Comparison of ENCODE assay signal across 17 cellular contexts in the genomic region with DNA sequence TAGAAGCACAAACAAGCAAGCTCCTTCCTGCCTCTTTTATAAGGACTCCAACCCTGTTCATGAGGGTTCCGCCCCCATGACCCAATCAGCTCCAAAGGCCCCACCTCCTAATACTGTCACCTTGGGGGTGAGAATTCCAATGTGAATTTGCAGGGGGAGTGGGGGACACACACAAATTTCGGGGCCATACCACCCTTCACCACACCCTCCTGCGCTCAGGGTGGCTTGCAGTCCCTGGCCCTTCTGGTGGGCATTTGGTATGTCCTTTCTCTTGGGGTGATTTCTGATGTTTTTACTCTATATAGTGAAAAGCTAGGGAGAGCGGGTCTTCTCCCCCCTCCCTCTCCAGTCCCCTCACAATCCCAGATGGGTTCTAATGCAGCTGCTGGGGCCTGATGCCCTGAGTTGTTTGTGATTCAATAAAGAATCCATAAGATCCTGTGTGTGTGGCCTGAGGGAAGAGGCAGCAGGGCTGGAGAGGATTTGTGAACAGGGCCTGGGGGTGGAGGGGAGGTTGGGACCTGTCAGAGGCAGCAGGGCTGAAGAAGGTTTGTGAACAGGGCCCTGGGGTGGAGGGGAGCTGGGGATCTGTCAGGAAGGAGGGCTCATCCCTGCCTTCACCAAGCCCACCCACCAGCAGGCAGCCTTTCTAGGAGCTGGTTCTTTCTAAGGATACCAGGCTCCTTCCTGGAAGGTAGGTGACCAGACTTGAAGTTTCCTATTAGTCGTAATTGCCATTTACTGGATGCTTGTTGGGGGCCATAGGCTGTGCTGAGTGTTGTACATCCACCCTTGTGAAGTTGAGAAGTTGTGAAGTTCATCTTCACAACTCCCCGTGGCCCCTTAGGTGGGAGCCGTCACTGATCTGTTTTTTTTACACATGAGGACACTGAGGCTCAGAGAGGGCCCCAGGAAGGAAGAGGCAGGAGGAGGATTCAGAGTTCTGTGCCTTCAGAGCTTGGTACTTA. TPM values are rescaled to one million over a fixed set of nuclear protein-coding genes. Genes with fewer than 3 reads are reported as not detected.
DNase-seq lines count a peak whose midpoint lies in the region; ATAC-seq and TF ChIP-seq lines count a peak whose summit lies in the region.
"Had no signal": no experiment of that assay in that cellular context is flagged by ENCODE, and none has a peak within 500 bp of the region (broad histone marks: within the 10 kb centered on the region; RNA-seq: fewer than 3 reads in every experiment).

No MANE protein-coding gene starts in this region.

- CTCF ChIA-PET in SK-N-SH (lab: Yijun Ruan, JAX) (interaction anchor here (1.0 to 1.1 kb wide), 2 partner anchors 15 to 31 kb away, joined by 3 read pairs; no protein-coding TSS in a partner anchor), IMR-90 (lab: Yijun Ruan, JAX) (no interaction called here)

- H3K18ac ChIP-seq in IMR-90 (ENCODE audit: low read depth, low read length) = no peak overlapping the region

- peaks cover 16% of the 10 kb centered on the region for H3K36me3 Mint-ChIP-seq in osteocyte (ENCODE audit: unreplicated experiment)

- H2AK9ac ChIP-seq in IMR-90 (replicated peaks; ENCODE audit: low read depth, low read length, poor library complexity) = peak overlapping the region; percentile 71

- no peak overlapping the region for H4K5ac ChIP-seq in IMR-90 (ENCODE audit: low read depth, low read length)

- no peak overlapping the region for H2BK5ac ChIP-seq in IMR-90 (ENCODE audit: low read depth, low read length, poor library complexity, severe bottlenecking)

- intact Hi-C loops in IMR-90 (cut with micrococcal nuclease) = no loop called here

- no peak overlapping the region for H4K8ac ChIP-seq in IMR-90 (ENCODE audit: low read depth in 2 of 2, low read length in 2 of 2)

- POLR2A ChIA-PET in SK-N-SH (lab: Yijun Ruan, JAX) = no interaction called here
- POLR2A ChIA-PET in IMR-90 (lab: Charles Lee; ENCODE audit: unreplicated experiment) = interaction anchor here (0.6 kb wide), 1 partner anchor 106 kb away, joined by 3 read pairs; no protein-coding TSS in a partner anchor

- TF ChIP-seq POLR2A in IMR-90 (IDR thresholded peaks at IDR 0.05; ENCODE audit: low read depth, low read length) = no peak

- H3K79me1 ChIP-seq in IMR-90 (ENCODE audit: low read depth in 1 of 2, low read length in 2 of 2) = peaks cover 16 to 31% of the 10 kb centered on the region in 2 experiments

- H3K79me2 ChIP-seq in SK-N-SH (ENCODE audit: insufficient read depth) = peaks cover 18% of the 10 kb centered on the region; the same call in 1 of the 2 replicates

- H3K36me3 ChIP-seq in SK-N-SH (replicated peaks in 1 of 2; ENCODE audit: control insufficient read depth in 1 of 2, insufficient read depth in 2 of 2, low read length in 1 of 2) (peaks cover 8 to 33% of the 10 kb centered on the region in 2 experiments), IMR-90 (ENCODE audit: control insufficient read depth, insufficient read depth, low read length) (peaks cover 32% of the 10 kb centered on the region)
- peaks cover 20% of the 10 kb centered on the region for H3K36me3 ChIP-seq in effector memory CD4-positive, alpha-beta T cell (ENCODE audit: control insufficient read depth, insufficient read depth, low read length)

- TF ChIP-seq RAD21 in SK-N-SH (IDR thresholded peaks at IDR 0.05; ENCODE audit: low read length) (no peak), IMR-90 (IDR thresholded peaks at IDR 0.05; ENCODE audit: low read length) (no peak)

- dilution Hi-C loops in IMR-90 (cut with HindIII; ENCODE audit: low sequenced_read_pairs, unreplicated experiment) = no loop called here

- 81% methylated on average over 6 of the region's 7 CpGs for WGBS in SK-N-SH (ENCODE audit: low lambda C conversion rate)
- WGBS in IMR-90 (ENCODE audit: extremely low coverage in 2 of 2, insufficient read length in 1 of 2), 2 experiments = no CpG with 5 or more reads among the region's 7 CpGs

- H3K9ac ChIP-seq in SK-N-SH = no peak overlapping the region
- no peak overlapping the region for H3K9ac ChIP-seq in IMR-90 (ENCODE audit: low read depth, low read length)

- peaks cover 12% of the 10 kb centered on the region; the same call in 1 of the 2 replicates for H3K9me1 ChIP-seq in IMR-90 (ENCODE audit: insufficient read depth, low read length)

- H3K4me1 ChIP-seq in SK-N-SH (ENCODE audit: control insufficient read depth in 1 of 2, insufficient read depth in 2 of 2, low read depth in 1 of 2, low read length in 1 of 2) (peaks cover 0 to 5% of the 10 kb centered on the region in 2 experiments; a peak in 2 of 4 replicates), IMR-90 (ENCODE audit: control insufficient read depth, insufficient read depth, low read length) (peaks cover 2% of the 10 kb centered on the region; the same call in 1 of the 2 replicates)
- H3K4me1 ChIP-seq in effector memory CD4-positive, alpha-beta T cell (ENCODE audit: control insufficient read depth, insufficient read depth, low read length, poor library complexity, severe bottlenecking) = peaks cover under 1% of the 10 kb centered on the region

- H4K20me1 ChIP-seq in SK-N-SH (ENCODE audit: insufficient read depth) = peaks cover 24% of the 10 kb centered on the region
- peaks cover 24% of the 10 kb centered on the region for H4K20me1 ChIP-seq in IMR-90 (ENCODE audit: insufficient read depth, low read length)

- no peak overlapping the region for H3K4me3 Mint-ChIP-seq in osteocyte (ENCODE audit: unreplicated experiment)

- no peak overlapping the region for H3K23ac ChIP-seq in IMR-90 (ENCODE audit: low read depth, low read length)

- no peaks in the 10 kb centered on the region for H3K9me2 ChIP-seq in SK-N-SH

- no peaks in the 10 kb centered on the region for H3F3A ChIP-seq in SK-N-SH (replicated peaks; ENCODE audit: insufficient read depth)

- H3K27ac ChIP-seq in SK-N-SH (ENCODE audit: low read depth in 2 of 2, low read length in 1 of 2) (no peak overlapping the region), IMR-90 (ENCODE audit: insufficient read depth, low read length) (no peak overlapping the region)
- peak overlapping the region; percentile 13 for H3K27ac ChIP-seq in effector memory CD4-positive, alpha-beta T cell (ENCODE audit: insufficient read depth, low read length, poor library complexity, severe bottlenecking)
- H3K27ac ChIP-seq: prostate gland, tibial nerve had no signal

- H3K4me3 ChIP-seq in SK-N-SH (ENCODE audit: low read depth in 2 of 2, low read length in 1 of 2) (no peak overlapping the region), IMR-90 (ENCODE audit: insufficient read depth, low read depth, low read length) (no peak overlapping the region)
- no peak overlapping the region for H3K4me3 ChIP-seq in effector memory CD4-positive, alpha-beta T cell (ENCODE audit: insufficient read depth, low read depth, low read length, poor library complexity, severe bottlenecking)
- H3K4me3 ChIP-seq: prostate gland, tibial nerve had no signal

- in situ Hi-C loops in IMR-90 (cut with MboI; ENCODE audit: low sequenced_read_pairs) = loop anchor here (25.0 kb wide), 1 partner anchor 1251 kb away; a partner anchor contains a TSS

- no peak for TF ChIP-seq EP300 in SK-N-SH (IDR thresholded peaks at IDR 0.05; ENCODE audit: borderline replicate concordance in 1 of 2, low read depth in 1 of 2, low read length in 1 of 2)

- no peaks in the 10 kb centered on the region for H3K9me3 Mint-ChIP-seq in osteocyte (ENCODE audit: unreplicated experiment)

- H2AFZ ChIP-seq in SK-N-SH (ENCODE audit: low read depth) = no peak overlapping the region
- no peak overlapping the region for H2AFZ ChIP-seq in IMR-90 (replicated peaks; ENCODE audit: low read length, poor library complexity)

- no peak for ATAC-seq in SK-N-SH treated with all-trans-retinoic acid at 6 μM for 48 hours
- peak; percentile 15; the same call in 1 of the 2 replicates for ATAC-seq in IMR-90 (ENCODE audit: low read depth)
- ATAC-seq in HG02885 (IDR thresholded peaks at IDR 0.05; ENCODE audit: poor library complexity, unreplicated experiment) = no peak
- ATAC-seq: Panc1 had no signal

- H3K56ac ChIP-seq in IMR-90 (ENCODE audit: extremely low read depth, insufficient read depth, low read length) = no peak overlapping the region

- no peak overlapping the region for H2BK15ac ChIP-seq in IMR-90 (ENCODE audit: low read depth, low read length)

- H3K9me3 ChIP-seq in SK-N-SH = no peaks in the 10 kb centered on the region
- H3K9me3 ChIP-seq in IMR-90 (ENCODE audit: control insufficient read depth, insufficient read depth, low read length) = no peaks in the 10 kb centered on the region
- no peaks in the 10 kb centered on the region for H3K9me3 ChIP-seq in effector memory CD4-positive, alpha-beta T cell (ENCODE audit: control insufficient read depth, low read length)
- H3K9me3 ChIP-seq: prostate gland, tibial nerve had no signal

- H3K4me2 ChIP-seq in SK-N-SH (no peak overlapping the region), IMR-90 (ENCODE audit: low read depth, low read length) (no peak overlapping the region)

- H2BK120ac ChIP-seq in IMR-90 (ENCODE audit: low read depth, low read length) = no peak overlapping the region

- H3K4ac ChIP-seq in IMR-90 (ENCODE audit: low read depth, low read length) = no peak overlapping the region

- no peak overlapping the region for H2AK5ac ChIP-seq in IMR-90 (ENCODE audit: low read depth, low read length)

- H2BK20ac ChIP-seq in IMR-90 (ENCODE audit: low read depth, low read length) = no peak overlapping the region

- no TSS peak for BruUV-seq in IMR-90 (replicated peaks; lab: Mats Ljungman, UMichigan)

- no peak for TF ChIP-seq CTCF in SK-N-SH (IDR thresholded peaks at IDR 0.05)
- TF ChIP-seq CTCF in IMR-90 (conservative IDR thresholded peaks at IDR 0.05; ENCODE audit: low read depth, low read length) = no peak
- TF ChIP-seq CTCF in osteocyte (IDR thresholded peaks at IDR 0.05) = no peak

- H3K27me3 Mint-ChIP-seq in osteocyte (ENCODE audit: unreplicated experiment) = no peaks in the 10 kb centered on the region

- H3K27ac Mint-ChIP-seq in osteocyte (ENCODE audit: unreplicated experiment) = peak overlapping the region; percentile 31

- H3K4me1 Mint-ChIP-seq in osteocyte (ENCODE audit: unreplicated experiment) = peaks cover 3% of the 10 kb centered on the region

- no peak overlapping the region for H4K91ac ChIP-seq in IMR-90 (ENCODE audit: insufficient read depth, low read depth, low read length)

- peak; percentile 35 for DNase-seq in SK-N-SH
- no peak for DNase-seq in IMR-90
- DNase-seq in effector memory CD4-positive, alpha-beta T cell = no peak
- no peak for DNase-seq in osteocyte (ENCODE audit: extremely low spot score, unreplicated experiment)
- DNase-seq in stimulated activated CD4-positive, alpha-beta T cell treated with anti-CD3 and anti-CD28 coated beads, Interleukin-4, amount 100 ng/mL, for 4 hours = no peak
- no peak for DNase-seq in DMS 273 (lab: John Stamatoyannopoulos, UW; ENCODE audit: unreplicated experiment)
- DNase-seq: 8988T; amygdala; C1 segment of cervical spinal cord; central memory CD4-positive, alpha-beta T cell; effector CD4-positive, alpha-beta T cell; NCI-H1436 had no signal

- H3K27me3 ChIP-seq in SK-N-SH (ENCODE audit: insufficient read depth) = no peaks in the 10 kb centered on the region
- H3K27me3 ChIP-seq in IMR-90 (ENCODE audit: control insufficient read depth, insufficient read depth, low read length) = no peaks in the 10 kb centered on the region
- no peaks in the 10 kb centered on the region for H3K27me3 ChIP-seq in effector memory CD4-positive, alpha-beta T cell (replicated peaks; ENCODE audit: control insufficient read depth, insufficient read depth, low read length, poor library complexity, severe bottlenecking)
- H3K27me3 ChIP-seq: tibial nerve had no signal

- no peak overlapping the region for H3K14ac ChIP-seq in IMR-90 (replicated peaks; ENCODE audit: low read depth, low read length)

RNA-seq across cellular contexts. Expression of a gene that starts 7.9 kb away (rescaled TPM):
- polyA plus RNA-seq in SK-N-SH (2012; rRNA removed) (6.2 and 6.5 TPM in 2 replicates), IMR-90 (2012; rRNA removed) (26.7 and 27.1 TPM in 2 replicates)
- 4.0 and 6.1 TPM in 2 replicates for polyA plus RNA-seq in SK-N-SH (2012; cell fraction: cytosol; rRNA removed)
- polyA plus RNA-seq in SK-N-SH (2012; cell fraction: nucleus; rRNA removed) = 5.0 and 6.0 TPM in 2 replicates
- total RNA-seq in IMR-90 (2012; rRNA removed) (3.1 and 4.3 TPM in 2 replicates), osteocyte (17.5 and 18.0 TPM in 2 replicates)
- polyA plus RNA-seq in IMR-90 (2012; cell fraction: cytosol; rRNA removed) = 7.0 and 23.7 TPM in 2 replicates
- polyA plus RNA-seq in IMR-90 (2012; cell fraction: nucleus; rRNA removed; ENCODE audit: low replicate concordance) = 3.3 and 12.5 TPM in 2 replicates

RNA-seq across cellular contexts. Expression of a gene that starts 34.4 kb away (rescaled TPM):
- polyA plus RNA-seq in SK-N-SH (2012; rRNA removed) (6.7 and 9.1 TPM in 2 replicates), IMR-90 (2012; rRNA removed) (10.8 and 12.2 TPM in 2 replicates)
- polyA plus RNA-seq in SK-N-SH (2012; cell fraction: cytosol; rRNA removed) = 2.8 and 3.7 TPM in 2 replicates
- polyA plus RNA-seq in SK-N-SH (2012; cell fraction: nucleus; rRNA removed) = 28.1 and 30.4 TPM in 2 replicates
- total RNA-seq in IMR-90 (2012; rRNA removed) (12.8 and 13.1 TPM in 2 replicates), osteocyte (18.2 and 18.6 TPM in 2 replicates)
- polyA plus RNA-seq in IMR-90 (2012; cell fraction: cytosol; rRNA removed) = 5.4 and 6.9 TPM in 2 replicates
- 33.2 and 38.5 TPM in 2 replicates for polyA plus RNA-seq in IMR-90 (2012; cell fraction: nucleus; rRNA removed; ENCODE audit: low replicate concordance)
